Comparison of ENCODE assay signal across 1 cellular context in the genomic region with DNA sequence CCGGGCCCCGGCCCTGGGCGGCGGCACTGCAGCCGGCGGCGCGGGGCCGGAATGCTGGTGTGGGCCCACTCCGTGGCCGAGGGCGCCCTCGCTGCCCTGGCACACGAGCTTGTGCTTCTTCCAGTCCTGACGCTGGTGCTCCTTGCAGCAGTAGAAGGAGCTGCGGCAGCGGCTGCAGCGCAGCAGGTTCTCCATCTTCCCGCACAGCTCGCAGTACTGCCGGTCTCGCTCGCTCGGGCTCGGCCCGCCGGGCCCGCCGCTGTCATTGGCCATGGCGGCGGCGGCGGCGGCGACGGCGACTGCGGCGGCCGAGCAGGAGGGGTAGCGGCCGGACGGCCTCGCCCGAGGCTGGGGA.
TF ChIP-seq lines count a peak whose summit lies in the region.

No MANE protein-coding gene starts in this region.

TF ChIP-seq in H1, 55 proteins besides CTCF, POLR2A, EP300 and RAD21 (continued from another document):
- TF ChIP-seq, protein P1, sequence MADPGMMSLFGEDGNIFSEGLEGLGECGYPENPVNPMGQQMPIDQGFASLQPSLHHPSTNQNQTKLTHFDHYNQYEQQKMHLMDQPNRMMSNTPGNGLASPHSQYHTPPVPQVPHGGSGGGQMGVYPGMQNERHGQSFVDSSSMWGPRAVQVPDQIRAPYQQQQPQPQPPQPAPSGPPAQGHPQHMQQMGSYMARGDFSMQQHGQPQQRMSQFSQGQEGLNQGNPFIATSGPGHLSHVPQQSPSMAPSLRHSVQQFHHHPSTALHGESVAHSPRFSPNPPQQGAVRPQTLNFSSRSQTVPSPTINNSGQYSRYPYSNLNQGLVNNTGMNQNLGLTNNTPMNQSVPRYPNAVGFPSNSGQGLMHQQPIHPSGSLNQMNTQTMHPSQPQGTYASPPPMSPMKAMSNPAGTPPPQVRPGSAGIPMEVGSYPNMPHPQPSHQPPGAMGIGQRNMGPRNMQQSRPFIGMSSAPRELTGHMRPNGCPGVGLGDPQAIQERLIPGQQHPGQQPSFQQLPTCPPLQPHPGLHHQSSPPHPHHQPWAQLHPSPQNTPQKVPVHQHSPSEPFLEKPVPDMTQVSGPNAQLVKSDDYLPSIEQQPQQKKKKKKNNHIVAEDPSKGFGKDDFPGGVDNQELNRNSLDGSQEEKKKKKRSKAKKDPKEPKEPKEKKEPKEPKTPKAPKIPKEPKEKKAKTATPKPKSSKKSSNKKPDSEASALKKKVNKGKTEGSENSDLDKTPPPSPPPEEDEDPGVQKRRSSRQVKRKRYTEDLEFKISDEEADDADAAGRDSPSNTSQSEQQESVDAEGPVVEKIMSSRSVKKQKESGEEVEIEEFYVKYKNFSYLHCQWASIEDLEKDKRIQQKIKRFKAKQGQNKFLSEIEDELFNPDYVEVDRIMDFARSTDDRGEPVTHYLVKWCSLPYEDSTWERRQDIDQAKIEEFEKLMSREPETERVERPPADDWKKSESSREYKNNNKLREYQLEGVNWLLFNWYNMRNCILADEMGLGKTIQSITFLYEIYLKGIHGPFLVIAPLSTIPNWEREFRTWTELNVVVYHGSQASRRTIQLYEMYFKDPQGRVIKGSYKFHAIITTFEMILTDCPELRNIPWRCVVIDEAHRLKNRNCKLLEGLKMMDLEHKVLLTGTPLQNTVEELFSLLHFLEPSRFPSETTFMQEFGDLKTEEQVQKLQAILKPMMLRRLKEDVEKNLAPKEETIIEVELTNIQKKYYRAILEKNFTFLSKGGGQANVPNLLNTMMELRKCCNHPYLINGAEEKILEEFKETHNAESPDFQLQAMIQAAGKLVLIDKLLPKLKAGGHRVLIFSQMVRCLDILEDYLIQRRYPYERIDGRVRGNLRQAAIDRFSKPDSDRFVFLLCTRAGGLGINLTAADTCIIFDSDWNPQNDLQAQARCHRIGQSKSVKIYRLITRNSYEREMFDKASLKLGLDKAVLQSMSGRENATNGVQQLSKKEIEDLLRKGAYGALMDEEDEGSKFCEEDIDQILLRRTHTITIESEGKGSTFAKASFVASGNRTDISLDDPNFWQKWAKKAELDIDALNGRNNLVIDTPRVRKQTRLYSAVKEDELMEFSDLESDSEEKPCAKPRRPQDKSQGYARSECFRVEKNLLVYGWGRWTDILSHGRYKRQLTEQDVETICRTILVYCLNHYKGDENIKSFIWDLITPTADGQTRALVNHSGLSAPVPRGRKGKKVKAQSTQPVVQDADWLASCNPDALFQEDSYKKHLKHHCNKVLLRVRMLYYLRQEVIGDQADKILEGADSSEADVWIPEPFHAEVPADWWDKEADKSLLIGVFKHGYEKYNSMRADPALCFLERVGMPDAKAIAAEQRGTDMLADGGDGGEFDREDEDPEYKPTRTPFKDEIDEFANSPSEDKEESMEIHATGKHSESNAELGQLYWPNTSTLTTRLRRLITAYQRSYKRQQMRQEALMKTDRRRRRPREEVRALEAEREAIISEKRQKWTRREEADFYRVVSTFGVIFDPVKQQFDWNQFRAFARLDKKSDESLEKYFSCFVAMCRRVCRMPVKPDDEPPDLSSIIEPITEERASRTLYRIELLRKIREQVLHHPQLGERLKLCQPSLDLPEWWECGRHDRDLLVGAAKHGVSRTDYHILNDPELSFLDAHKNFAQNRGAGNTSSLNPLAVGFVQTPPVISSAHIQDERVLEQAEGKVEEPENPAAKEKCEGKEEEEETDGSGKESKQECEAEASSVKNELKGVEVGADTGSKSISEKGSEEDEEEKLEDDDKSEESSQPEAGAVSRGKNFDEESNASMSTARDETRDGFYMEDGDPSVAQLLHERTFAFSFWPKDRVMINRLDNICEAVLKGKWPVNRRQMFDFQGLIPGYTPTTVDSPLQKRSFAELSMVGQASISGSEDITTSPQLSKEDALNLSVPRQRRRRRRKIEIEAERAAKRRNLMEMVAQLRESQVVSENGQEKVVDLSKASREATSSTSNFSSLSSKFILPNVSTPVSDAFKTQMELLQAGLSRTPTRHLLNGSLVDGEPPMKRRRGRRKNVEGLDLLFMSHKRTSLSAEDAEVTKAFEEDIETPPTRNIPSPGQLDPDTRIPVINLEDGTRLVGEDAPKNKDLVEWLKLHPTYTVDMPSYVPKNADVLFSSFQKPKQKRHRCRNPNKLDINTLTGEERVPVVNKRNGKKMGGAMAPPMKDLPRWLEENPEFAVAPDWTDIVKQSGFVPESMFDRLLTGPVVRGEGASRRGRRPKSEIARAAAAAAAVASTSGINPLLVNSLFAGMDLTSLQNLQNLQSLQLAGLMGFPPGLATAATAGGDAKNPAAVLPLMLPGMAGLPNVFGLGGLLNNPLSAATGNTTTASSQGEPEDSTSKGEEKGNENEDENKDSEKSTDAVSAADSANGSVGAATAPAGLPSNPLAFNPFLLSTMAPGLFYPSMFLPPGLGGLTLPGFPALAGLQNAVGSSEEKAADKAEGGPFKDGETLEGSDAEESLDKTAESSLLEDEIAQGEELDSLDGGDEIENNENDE (IDR thresholded peaks at IDR 0.05; ENCODE audit: insufficient replicate concordance, low read length) = no peak
- no peak for TF ChIP-seq E2F6 (IDR thresholded peaks at IDR 0.05)
TF ChIP-seq in H1: peak in this region for 2.
